ENCODE assay signal across 14 cellular contexts in genomic region chr13:89380101-89380500, GRCh38.
A peak's percentile ranks its signal among the peaks of the same experiment; 100 is the strongest.
DNase-seq lines count a peak whose midpoint lies in the region; ATAC-seq and TF ChIP-seq lines count a peak whose summit lies in the region.
"Had no signal": no experiment of that assay in that cellular context is flagged by ENCODE, and none has a peak within 500 bp of the region (broad histone marks: within the 10 kb centered on the region; RNA-seq: fewer than 3 reads in every experiment).

No MANE protein-coding gene starts in this region.

- H3K36me3 ChIP-seq in right lobe of liver (no peaks in the 10 kb centered on the region), esophagus squamous epithelium (no peaks in the 10 kb centered on the region)

- peak; percentile 86 for ATAC-seq in GM18511 (IDR thresholded peaks at IDR 0.05; ENCODE audit: unreplicated experiment)
- peak; percentile 85 for ATAC-seq in HG03460 (IDR thresholded peaks at IDR 0.05; ENCODE audit: unreplicated experiment)
- ATAC-seq in right lobe of liver = peak in 3 of 4 donors; percentile 21 to 61 (median 49)
- ATAC-seq in HG02763 (IDR thresholded peaks at IDR 0.05; ENCODE audit: unreplicated experiment) = no peak
- ATAC-seq: right cardiac atrium had no signal

- H3K27ac ChIP-seq in right lobe of liver (no peak overlapping the region), esophagus squamous epithelium (no peak overlapping the region)

- no peaks in the 10 kb centered on the region for H3K27me3 ChIP-seq in right lobe of liver
- H3K27me3 ChIP-seq in esophagus squamous epithelium = no peaks in the 10 kb centered on the region

- intact Hi-C loops in right lobe of liver (cut with DNase I) (no loop called here), esophagus squamous epithelium (cut with DNase I) (no loop called here)

- no peak for TF ChIP-seq CTCF in right lobe of liver (IDR thresholded peaks at IDR 0.05)
- TF ChIP-seq CTCF in progenitor cell of endocrine pancreas (IDR thresholded peaks at IDR 0.05; ENCODE audit: unreplicated experiment) = no peak
- TF ChIP-seq CTCF in esophagus squamous epithelium (IDR thresholded peaks at IDR 0.05) = no peak

- DNase-seq in RPMI8226 = peak; percentile 41
- DNase-seq in right lobe of liver = no peak
- no peak for DNase-seq in progenitor cell of endocrine pancreas (ENCODE audit: low spot score, unreplicated experiment)
- no peak for DNase-seq in HCEC 1CT
- no peak for DNase-seq in esophagus squamous epithelium (lab: John Stamatoyannopoulos, UW)
- DNase-seq: activated CD4-positive, alpha-beta memory T cell treated with anti-CD3 and anti-CD28 coated beads for 36 hours; activated naive CD4-positive, alpha-beta T cell treated with anti-CD3 and anti-CD28 coated beads for 36 hours; CD4-positive, alpha-beta T cell; naive B cell; right cardiac atrium had no signal

- H3K4me3 Mint-ChIP-seq in progenitor cell of endocrine pancreas (ENCODE audit: low read depth) = no peak overlapping the region
- H3K4me3 Mint-ChIP-seq: activated CD4-positive, alpha-beta memory T cell treated with anti-CD3 and anti-CD28 coated beads for 36 hours; activated naive CD4-positive, alpha-beta T cell treated with anti-CD3 and anti-CD28 coated beads for 36 hours; CD4-positive, alpha-beta T cell; naive B cell; T-helper 1 cell treated with Interleukin-12 subunit alpha and Interleukin-12 subunit beta and Interleukin-4 antibody, amounts not matched to agents 30 μg/mL and 1 μg/mL, for 36 hours had no signal

- H3K9me3 Mint-ChIP-seq in progenitor cell of endocrine pancreas (ENCODE audit: low read depth) = peaks cover 7% of the 10 kb centered on the region

- H3K4me3 ChIP-seq in right lobe of liver (no peak overlapping the region), esophagus squamous epithelium (no peak overlapping the region)

- 40% methylated on average over 3 of the region's 3 CpGs for WGBS in right lobe of liver (ENCODE audit: insufficient coverage, low coverage, low lambda C conversion rate, missing lambda C conversion rate)
- 59 to 70% methylated on average over 3 of the region's 3 CpGs for WGBS in esophagus squamous epithelium, 2 donors

- no peaks in the 10 kb centered on the region for H3K36me3 Mint-ChIP-seq in progenitor cell of endocrine pancreas (ENCODE audit: insufficient read depth)
- H3K36me3 Mint-ChIP-seq: activated CD4-positive, alpha-beta memory T cell treated with anti-CD3 and anti-CD28 coated beads for 36 hours; naive B cell had no signal

- no peak overlapping the region for H3K27ac Mint-ChIP-seq in progenitor cell of endocrine pancreas
- H3K27ac Mint-ChIP-seq: activated CD4-positive, alpha-beta memory T cell treated with anti-CD3 and anti-CD28 coated beads for 36 hours; activated naive CD4-positive, alpha-beta T cell treated with anti-CD3 and anti-CD28 coated beads for 36 hours; CD4-positive, alpha-beta T cell; naive B cell; T-helper 1 cell treated with Interleukin-12 subunit alpha and Interleukin-12 subunit beta and Interleukin-4 antibody, amounts not matched to agents 30 μg/mL and 1 μg/mL, for 36 hours had no signal

- peaks cover 8% of the 10 kb centered on the region for H3K4me1 Mint-ChIP-seq in progenitor cell of endocrine pancreas (ENCODE audit: low read depth)
- H3K4me1 Mint-ChIP-seq: naive B cell had no signal

- H3K4me1 ChIP-seq in right lobe of liver = no peaks in the 10 kb centered on the region
- H3K4me1 ChIP-seq in esophagus squamous epithelium = no peaks in the 10 kb centered on the region

- peaks cover 0 to 4% (median 0%) of the 10 kb centered on the region in 4 donors for H3K9me3 ChIP-seq in right lobe of liver
- H3K9me3 ChIP-seq in esophagus squamous epithelium = no peaks in the 10 kb centered on the region

- H3K27me3 Mint-ChIP-seq in progenitor cell of endocrine pancreas = no peaks in the 10 kb centered on the region
- H3K27me3 Mint-ChIP-seq: activated CD4-positive, alpha-beta memory T cell treated with anti-CD3 and anti-CD28 coated beads for 36 hours; CD4-positive, alpha-beta T cell; naive B cell had no signal

- TF ChIP-seq POLR2A in right lobe of liver (IDR thresholded peaks at IDR 0.05) (no peak), esophagus squamous epithelium (IDR thresholded peaks at IDR 0.05) (no peak)
